In genomic region chr5:27708579-27708978, GRCh38 we compare ENCODE assay signal across 24 cellular contexts.
A peak's percentile ranks its signal among the peaks of the same experiment; 100 is the strongest.
DNase-seq lines count a peak whose midpoint lies in the region; ATAC-seq, FAIRE-seq and TF ChIP-seq lines count a peak whose summit lies in the region.
"Had no signal": no experiment of that assay in that cellular context is flagged by ENCODE, and none has a peak within 500 bp of the region (broad histone marks: within the 10 kb centered on the region; RNA-seq: fewer than 3 reads in every experiment).

No MANE protein-coding gene starts in this region.

- intact Hi-C loops in body of pancreas (cut with DNase I): no loop called here

- DNase-seq in A172 (ENCODE audit: low spot score): peak; percentile 74
- DNase-seq in LHCN-M2 (ENCODE audit: low read depth): peak; percentile 67
- peak; percentile 29 for DNase-seq in astrocyte (ENCODE audit: low read depth)
- peak; percentile 64 for DNase-seq in iris pigment epithelial cell (ENCODE audit: low read depth)
- DNase-seq in body of pancreas: no peak
- DNase-seq in iPS-NIHi11 (ENCODE audit: low spot score): no peak
- DNase-seq: activated B cell treated with CpG ODN at 0.5 μM for 24 hours; activated CD8-positive, alpha-beta T cell treated with anti-CD3 and anti-CD28 coated beads for 36 hours; activated naive CD8-positive, alpha-beta T cell treated with anti-CD3 and anti-CD28 coated beads, Interleukin-2, amount 10 ng/mL, durations not matched to agents 7 days and 5 days; C1 segment of cervical spinal cord; effector memory CD4-positive, alpha-beta T cell; HFFc6; hypothalamus; left colon; NCI-H2227 treated with DMSO at 0.1 percent for 48 hours; retina; T-helper 17 cell had no signal

- H3K27me3 Mint-ChIP-seq in astrocyte (ENCODE audit: low read depth, unreplicated experiment): no peaks in the 10 kb centered on the region
- H3K27me3 Mint-ChIP-seq: activated B cell treated with CpG ODN at 0.5 μM for 24 hours; activated CD8-positive, alpha-beta T cell treated with anti-CD3 and anti-CD28 coated beads for 36 hours; activated naive CD8-positive, alpha-beta T cell treated with anti-CD3 and anti-CD28 coated beads, Interleukin-2, amount 10 ng/mL, durations not matched to agents 7 days and 5 days; central memory CD8-positive, alpha-beta T cell; T-helper 17 cell had no signal

- H3K4me1 Mint-ChIP-seq in astrocyte (ENCODE audit: low read depth, unreplicated experiment): peaks cover 10% of the 10 kb centered on the region
- H3K4me1 Mint-ChIP-seq: activated B cell treated with CpG ODN at 0.5 μM for 24 hours; activated naive CD8-positive, alpha-beta T cell treated with anti-CD3 and anti-CD28 coated beads, Interleukin-2, amount 10 ng/mL, durations not matched to agents 7 days and 5 days; central memory CD8-positive, alpha-beta T cell; stimulated activated effector memory CD8-positive, alpha-beta T cell treated with anti-CD3 and anti-CD28 coated beads, Interleukin-12 subunit alpha, Interleukin-12 subunit beta, amount 100 ng/mL, for 72 hours; T-helper 17 cell had no signal

- no peak for TF ChIP-seq POLR2A in body of pancreas (IDR thresholded peaks at IDR 0.05)

- FAIRE-seq in astrocyte (lab: Jason Lieb, UNC): no peak
- FAIRE-seq: GM12891 had no signal

- no peak overlapping the region for H2AFZ ChIP-seq in astrocyte (ENCODE audit: low read depth, low read length)

- H3K9ac ChIP-seq in astrocyte (ENCODE audit: low read length): no peak overlapping the region

- H3K36me3 ChIP-seq in astrocyte (ENCODE audit: insufficient read depth, low read length) (no peaks in the 10 kb centered on the region), body of pancreas (replicated peaks in 1 of 2; ENCODE audit: insufficient read depth in 1 of 2, low read depth in 2 of 2) (no peaks in the 10 kb centered on the region)
- H3K36me3 ChIP-seq: neutrophil had no signal

- no peaks in the 10 kb centered on the region for H3K79me2 ChIP-seq in astrocyte (ENCODE audit: insufficient read depth, low read length)

- H3K27ac ChIP-seq in astrocyte (ENCODE audit: low read depth, low read length) (no peak overlapping the region), body of pancreas (no peak overlapping the region)
- H3K27ac ChIP-seq: neutrophil had no signal

- no peaks in the 10 kb centered on the region for H4K20me1 ChIP-seq in astrocyte (ENCODE audit: insufficient read depth, low read length)

- H3K4me3 Mint-ChIP-seq in astrocyte (ENCODE audit: unreplicated experiment): no peak overlapping the region
- H3K4me3 Mint-ChIP-seq: activated B cell treated with CpG ODN at 0.5 μM for 24 hours; activated CD8-positive, alpha-beta T cell treated with anti-CD3 and anti-CD28 coated beads for 36 hours; activated naive CD8-positive, alpha-beta T cell treated with anti-CD3 and anti-CD28 coated beads, Interleukin-2, amount 10 ng/mL, durations not matched to agents 7 days and 5 days; central memory CD8-positive, alpha-beta T cell; HFFc6; stimulated activated effector memory CD8-positive, alpha-beta T cell treated with anti-CD3 and anti-CD28 coated beads, Interleukin-12 subunit alpha, Interleukin-12 subunit beta, amount 100 ng/mL, for 72 hours; T-helper 17 cell had no signal

- no peak for ATAC-seq in HG02870 (IDR thresholded peaks at IDR 0.05; ENCODE audit: unreplicated experiment)
- no peak for ATAC-seq in HG03139 (IDR thresholded peaks at IDR 0.05; ENCODE audit: unreplicated experiment)
- no peak for ATAC-seq in body of pancreas
- ATAC-seq: activated CD8-positive, alpha-beta T cell treated with anti-CD3 and anti-CD28 coated beads for 36 hours; left colon; Right ventricle myocardium inferior; stimulated activated effector memory CD8-positive, alpha-beta T cell treated with anti-CD3 and anti-CD28 coated beads, Interleukin-12 subunit alpha, Interleukin-12 subunit beta, amount 100 ng/mL, for 72 hours; T-helper 17 cell had no signal

- H3K27me3 ChIP-seq in astrocyte (ENCODE audit: insufficient read depth, low read length) (no peaks in the 10 kb centered on the region), body of pancreas (no peaks in the 10 kb centered on the region)
- H3K27me3 ChIP-seq: neutrophil had no signal

- WGBS in body of pancreas, 2 donors: 59 to 65% methylated on average over 3 of the region's 3 CpGs

- H3K9me3 ChIP-seq in astrocyte (ENCODE audit: insufficient read depth, low read depth, low read length): no peaks in the 10 kb centered on the region
- no peaks in the 10 kb centered on the region for H3K9me3 ChIP-seq in body of pancreas
- H3K9me3 ChIP-seq: neutrophil had no signal

- H3K9me3 Mint-ChIP-seq in astrocyte (ENCODE audit: unreplicated experiment): no peaks in the 10 kb centered on the region
- H3K9me3 Mint-ChIP-seq: central memory CD8-positive, alpha-beta T cell; stimulated activated effector memory CD8-positive, alpha-beta T cell treated with anti-CD3 and anti-CD28 coated beads, Interleukin-12 subunit alpha, Interleukin-12 subunit beta, amount 100 ng/mL, for 72 hours had no signal

- no peak overlapping the region for H3K4me3 ChIP-seq in astrocyte (ENCODE audit: insufficient read depth, low read depth, low read length)
- H3K4me3 ChIP-seq in body of pancreas: no peak overlapping the region

- H3K4me2 ChIP-seq in astrocyte (ENCODE audit: low read length): peak overlapping the region; percentile 32

- H3K4me1 ChIP-seq in astrocyte (ENCODE audit: insufficient read depth, low read length): peaks cover 6% of the 10 kb centered on the region
- H3K4me1 ChIP-seq in body of pancreas: no peaks in the 10 kb centered on the region

- no peaks in the 10 kb centered on the region for H3K36me3 Mint-ChIP-seq in astrocyte (ENCODE audit: low read depth, unreplicated experiment)
- H3K36me3 Mint-ChIP-seq: activated naive CD8-positive, alpha-beta T cell treated with anti-CD3 and anti-CD28 coated beads, Interleukin-2, amount 10 ng/mL, durations not matched to agents 7 days and 5 days; stimulated activated effector memory CD8-positive, alpha-beta T cell treated with anti-CD3 and anti-CD28 coated beads, Interleukin-12 subunit alpha, Interleukin-12 subunit beta, amount 100 ng/mL, for 72 hours had no signal

- no peak for TF ChIP-seq CTCF in astrocyte (IDR thresholded peaks at IDR 0.05; ENCODE audit: insufficient read depth, low read depth, low read length)
- TF ChIP-seq CTCF in body of pancreas (IDR thresholded peaks at IDR 0.05): no peak

- H3K27ac Mint-ChIP-seq in astrocyte (ENCODE audit: unreplicated experiment): peak overlapping the region; percentile 1
- H3K27ac Mint-ChIP-seq: activated B cell treated with CpG ODN at 0.5 μM for 24 hours; activated CD8-positive, alpha-beta T cell treated with anti-CD3 and anti-CD28 coated beads for 36 hours; activated naive CD8-positive, alpha-beta T cell treated with anti-CD3 and anti-CD28 coated beads, Interleukin-2, amount 10 ng/mL, durations not matched to agents 7 days and 5 days; HFFc6; stimulated activated effector memory CD8-positive, alpha-beta T cell treated with anti-CD3 and anti-CD28 coated beads, Interleukin-12 subunit alpha, Interleukin-12 subunit beta, amount 100 ng/mL, for 72 hours; T-helper 17 cell had no signal

Comparison
In these comparisons a context has a peak if more than half of its experiments do, and no peak if none do; other contexts are left out.
1. DNase-seq: peak in A172 (single experiment), LHCN-M2 (single experiment), astrocyte (single experiment) and iris pigment epithelial cell (single experiment); none in body of pancreas (0 of 4) and iPS-NIHi11 (single experiment).